ENCODE assay signal across 23 cellular contexts in genomic region chr11:76808158-76808557, GRCh38. TPM values are rescaled to one million over a fixed set of nuclear protein-coding genes. Genes with fewer than 3 reads are reported as not detected.
DNase-seq lines count a peak whose midpoint lies in the region; ATAC-seq and TF ChIP-seq lines count a peak whose summit lies in the region.
"Had no signal": no experiment of that assay in that cellular context is flagged by ENCODE, and none has a peak within 500 bp of the region (broad histone marks: within the 10 kb centered on the region; RNA-seq: fewer than 3 reads in every experiment).

No MANE protein-coding gene starts in this region.

- H3K79me2 ChIP-seq in smooth muscle cell (ENCODE audit: low read depth): no peaks in the 10 kb centered on the region
- H3K79me2 ChIP-seq: hepatocyte had no signal

- peaks cover 4% of the 10 kb centered on the region for H3F3A ChIP-seq in smooth muscle cell (ENCODE audit: low read depth)

- H3K36me3 Mint-ChIP-seq in activated T-helper 2 cell treated with anti-CD3 and anti-CD28 coated beads, Interferon-gamma antibody, Interleukin-2, Interleukin-4, amounts not matched to agents 10 μg/mL and 5 μg/mL and 100 μg/mL, durations not matched to agents 14 hours and 24 hours and 36 hours (ENCODE audit: low read depth): no peaks in the 10 kb centered on the region
- no peaks in the 10 kb centered on the region for H3K36me3 Mint-ChIP-seq in activated naive CD4-positive, alpha-beta T cell treated with anti-CD3 and anti-CD28 coated beads for 36 hours (ENCODE audit: low read depth)
- H3K36me3 Mint-ChIP-seq: activated naive CD4-positive, alpha-beta T cell treated with anti-CD3 and anti-CD28 coated beads, Interleukin-2, amount 50 U/mL, for 24 hours; immature natural killer cell had no signal

- peak overlapping the region; percentile 77 for H3K27ac ChIP-seq in smooth muscle cell (ENCODE audit: low read depth)
- H3K27ac ChIP-seq: 22Rv1, cardiac muscle cell, hepatocyte, left lung, Peyer's patch, upper lobe of right lung, WERI-Rb-1 had no signal

- H3K4me3 ChIP-seq in smooth muscle cell: no peak overlapping the region
- H3K4me3 ChIP-seq: cardiac muscle cell, hepatocyte, left lung, upper lobe of right lung had no signal

- H2AFZ ChIP-seq in smooth muscle cell (ENCODE audit: low read depth): no peak overlapping the region

- no peak for TF ChIP-seq CTCF in smooth muscle cell (IDR thresholded peaks at IDR 0.05; ENCODE audit: borderline replicate concordance, insufficient read depth, poor library complexity, severe bottlenecking)

- H3K27me3 Mint-ChIP-seq in activated T-helper 2 cell treated with anti-CD3 and anti-CD28 coated beads, Interferon-gamma antibody, Interleukin-2, Interleukin-4, amounts not matched to agents 10 μg/mL and 5 μg/mL and 100 μg/mL, durations not matched to agents 14 hours and 24 hours and 36 hours (ENCODE audit: low read depth): peaks cover 2% of the 10 kb centered on the region
- H3K27me3 Mint-ChIP-seq in activated naive CD4-positive, alpha-beta T cell treated with anti-CD3 and anti-CD28 coated beads for 36 hours (ENCODE audit: low read depth): peaks cover 7% of the 10 kb centered on the region

- H3K4me3 Mint-ChIP-seq in activated T-helper 2 cell treated with anti-CD3 and anti-CD28 coated beads, Interferon-gamma antibody, Interleukin-2, Interleukin-4, amounts not matched to agents 10 μg/mL and 5 μg/mL and 100 μg/mL, durations not matched to agents 14 hours and 24 hours and 36 hours (ENCODE audit: low read depth): no peak overlapping the region
- H3K4me3 Mint-ChIP-seq in activated naive CD4-positive, alpha-beta T cell treated with anti-CD3 and anti-CD28 coated beads for 36 hours: no peak overlapping the region
- H3K4me3 Mint-ChIP-seq: activated naive CD4-positive, alpha-beta T cell treated with anti-CD3 and anti-CD28 coated beads, Interleukin-2, amount 50 U/mL, for 24 hours; dendritic cell treated with granulocyte-macrophage colony-stimulating factor and Interleukin-4, amounts not matched to agents 40 ng/mL and 50 ng/mL, for 4 days; immature natural killer cell had no signal

- H3K27me3 ChIP-seq in smooth muscle cell (ENCODE audit: low read depth): no peaks in the 10 kb centered on the region
- H3K27me3 ChIP-seq: cardiac muscle cell, esophagus squamous epithelium, hepatocyte, left lung, Peyer's patch, upper lobe of right lung had no signal

- intact Hi-C loops in activated T-helper 2 cell treated with anti-CD3 and anti-CD28 coated beads, Interferon-gamma antibody, Interleukin-2, Interleukin-4, amounts not matched to agents 10 μg/mL and 5 μg/mL and 100 μg/mL, durations not matched to agents 14 hours and 24 hours and 36 hours (cut with micrococcal nuclease): loop anchor here (2.0 to 10.0 kb wide), 4 partner anchors 54 to 433 kb away; partner anchors contain the start of genes ACER3 and EMSY
- intact Hi-C loops in activated naive CD4-positive, alpha-beta T cell treated with anti-CD3 and anti-CD28 coated beads for 36 hours (cut with micrococcal nuclease): no loop called here

- 96% methylated on average over 12 of the region's 12 CpGs for WGBS in smooth muscle cell (ENCODE audit: low lambda C conversion rate)

- CTCF ChIA-PET in activated naive CD4-positive, alpha-beta T cell treated with anti-CD3 and anti-CD28 coated beads for 36 hours (lab: Charles Lee): interaction anchor here (0.7 to 8.3 kb wide), 12 partner anchors 10 to 283 kb away, joined by 3 to 137 read pairs (median 4); no protein-coding TSS in a partner anchor

- no peak overlapping the region for H3K9ac ChIP-seq in smooth muscle cell (ENCODE audit: low read depth)

- ATAC-seq in left lobe of liver: no peak

- H3K4me1 ChIP-seq in smooth muscle cell (ENCODE audit: low read depth): peaks cover 29% of the 10 kb centered on the region

- peaks cover 33% of the 10 kb centered on the region for H3K4me1 Mint-ChIP-seq in activated T-helper 2 cell treated with anti-CD3 and anti-CD28 coated beads, Interferon-gamma antibody, Interleukin-2, Interleukin-4, amounts not matched to agents 10 μg/mL and 5 μg/mL and 100 μg/mL, durations not matched to agents 14 hours and 24 hours and 36 hours (ENCODE audit: low read depth)
- H3K4me1 Mint-ChIP-seq in activated naive CD4-positive, alpha-beta T cell treated with anti-CD3 and anti-CD28 coated beads for 36 hours (ENCODE audit: low read depth): peaks cover 26% of the 10 kb centered on the region
- H3K4me1 Mint-ChIP-seq: immature natural killer cell had no signal

- no peaks in the 10 kb centered on the region for H4K20me1 ChIP-seq in smooth muscle cell (ENCODE audit: low read depth)

- H3K9me3 ChIP-seq in smooth muscle cell (replicated peaks; ENCODE audit: low read depth): no peaks in the 10 kb centered on the region
- H3K9me3 ChIP-seq: esophagus squamous epithelium, left lung, Peyer's patch, upper lobe of right lung had no signal

- peak; percentile 16 for DNase-seq in NCI-H146 (lab: John Stamatoyannopoulos, UW)
- no peak for DNase-seq in NCI-H146 treated with DMSO at 0.1 percent for 48 hours (lab: John Stamatoyannopoulos, UW; ENCODE audit: unreplicated experiment)
- DNase-seq in activated T-helper 2 cell treated with anti-CD3 and anti-CD28 coated beads, Interferon-gamma antibody, Interleukin-2, Interleukin-4, amounts not matched to agents 10 μg/mL and 5 μg/mL and 100 μg/mL, durations not matched to agents 14 hours and 24 hours and 36 hours (ENCODE audit: low spot score): peak; percentile 7
- peak; percentile 39 for DNase-seq in left lobe of liver (ENCODE audit: low spot score)
- no peak for DNase-seq in smooth muscle cell (lab: John Stamatoyannopoulos, UW; ENCODE audit: unreplicated experiment)
- DNase-seq in DMS153 (lab: John Stamatoyannopoulos, UW): no peak
- no peak for DNase-seq in activated naive CD4-positive, alpha-beta T cell treated with anti-CD3 and anti-CD28 coated beads for 36 hours
- no peak for DNase-seq in NCI-H128 (lab: John Stamatoyannopoulos, UW; ENCODE audit: unreplicated experiment)
- DNase-seq: esophagus squamous epithelium, NCI-H1417 treated with DMSO at 0.1 percent for 48 hours had no signal

- no peaks in the 10 kb centered on the region for H3K9me3 Mint-ChIP-seq in activated T-helper 2 cell treated with anti-CD3 and anti-CD28 coated beads, Interferon-gamma antibody, Interleukin-2, Interleukin-4, amounts not matched to agents 10 μg/mL and 5 μg/mL and 100 μg/mL, durations not matched to agents 14 hours and 24 hours and 36 hours
- no peaks in the 10 kb centered on the region for H3K9me3 Mint-ChIP-seq in activated naive CD4-positive, alpha-beta T cell treated with anti-CD3 and anti-CD28 coated beads for 36 hours
- H3K9me3 Mint-ChIP-seq: activated naive CD4-positive, alpha-beta T cell treated with anti-CD3 and anti-CD28 coated beads, Interleukin-2, amount 50 U/mL, for 24 hours; CD4-positive, alpha-beta T cell; dendritic cell treated with granulocyte-macrophage colony-stimulating factor and Interleukin-4, amounts not matched to agents 40 ng/mL and 50 ng/mL, for 4 days had no signal

- H3K36me3 ChIP-seq in smooth muscle cell (ENCODE audit: low read depth): no peaks in the 10 kb centered on the region
- H3K36me3 ChIP-seq: cardiac muscle cell, esophagus squamous epithelium, left lung, Peyer's patch, upper lobe of right lung, WERI-Rb-1 had no signal

- peak overlapping the region; percentile 80 for H3K4me2 ChIP-seq in smooth muscle cell

- no peak overlapping the region for H3K27ac Mint-ChIP-seq in activated T-helper 2 cell treated with anti-CD3 and anti-CD28 coated beads, Interferon-gamma antibody, Interleukin-2, Interleukin-4, amounts not matched to agents 10 μg/mL and 5 μg/mL and 100 μg/mL, durations not matched to agents 14 hours and 24 hours and 36 hours
- H3K27ac Mint-ChIP-seq in activated naive CD4-positive, alpha-beta T cell treated with anti-CD3 and anti-CD28 coated beads for 36 hours: no peak overlapping the region
- H3K27ac Mint-ChIP-seq: activated CD4-positive, alpha-beta T cell treated with anti-CD3 and anti-CD28 coated beads, Interleukin-2, amount 10 ng/mL, durations not matched to agents 24 days and 14 days; activated naive CD4-positive, alpha-beta T cell treated with anti-CD3 and anti-CD28 coated beads, Interleukin-2, amount 50 U/mL, for 24 hours; CD4-positive, alpha-beta T cell; dendritic cell treated with granulocyte-macrophage colony-stimulating factor and Interleukin-4, amounts not matched to agents 40 ng/mL and 50 ng/mL, for 4 days; immature natural killer cell; naive thymus-derived CD4-positive, alpha-beta T cell had no signal

RNA-seq across cellular contexts. Expression of gene TSKU, which starts 25.0 kb away (rescaled TPM):
- 13.7 and 15.3 TPM in 2 replicates for total RNA-seq in activated T-helper 2 cell treated with anti-CD3 and anti-CD28 coated beads, Interferon-gamma antibody, Interleukin-2, Interleukin-4, amounts not matched to agents 10 μg/mL and 5 μg/mL and 100 μg/mL, durations not matched to agents 14 hours and 24 hours and 36 hours
- 547 TPM for total RNA-seq in left lobe of liver
- 75.2 and 76.5 TPM in 2 replicates for total RNA-seq in smooth muscle cell
- 122 and 144 TPM in 2 replicates for polyA plus RNA-seq in smooth muscle cell
- under 1 TPM; 0.35 to 0.38 TPM for total RNA-seq in activated naive CD4-positive, alpha-beta T cell treated with anti-CD3 and anti-CD28 coated beads for 36 hours
- polyA plus RNA-seq: immature natural killer cell; naive thymus-derived CD4-positive, alpha-beta T cell had no signal

RNA-seq across cellular contexts. Expression of gene ACER3, which starts 52.6 kb away (rescaled TPM):
- total RNA-seq in activated T-helper 2 cell treated with anti-CD3 and anti-CD28 coated beads, Interferon-gamma antibody, Interleukin-2, Interleukin-4, amounts not matched to agents 10 μg/mL and 5 μg/mL and 100 μg/mL, durations not matched to agents 14 hours and 24 hours and 36 hours: 15.4 and 15.6 TPM in 2 replicates
- 4.8 TPM for total RNA-seq in left lobe of liver
- total RNA-seq in smooth muscle cell: 16.8 and 25.7 TPM in 2 replicates
- 6.8 and 14.0 TPM in 2 replicates for polyA plus RNA-seq in smooth muscle cell
- total RNA-seq in activated naive CD4-positive, alpha-beta T cell treated with anti-CD3 and anti-CD28 coated beads for 36 hours: 10 to 100 TPM in 1 of 2 experiments, 1 to 10 TPM in 1; 7.6 to 10.0 TPM

Comparison
In these comparisons a context has a peak if more than half of its experiments do, and no peak if none do; other contexts are left out.
1. DNase-seq: peak in NCI-H146 (single experiment), activated T-helper 2 cell treated with anti-CD3 and anti-CD28 coated beads, Interferon-gamma antibody, Interleukin-2, Interleukin-4, amounts not matched to agents 10 μg/mL and 5 μg/mL and 100 μg/mL, durations not matched to agents 14 hours and 24 hours and 36 hours (single experiment) and left lobe of liver (single experiment); none in NCI-H146 treated with DMSO at 0.1 percent for 48 hours (single experiment), smooth muscle cell (single experiment), DMS153 (single experiment), activated naive CD4-positive, alpha-beta T cell treated with anti-CD3 and anti-CD28 coated beads for 36 hours (single experiment) and NCI-H128 (single experiment).
2. RNA of gene TSKU, which starts 25.0 kb away (total RNA-seq): 547 TPM in left lobe of liver (single experiment), 75.2 to 76.5 TPM in smooth muscle cell and 13.7 to 15.3 TPM in activated T-helper 2 cell treated with anti-CD3 and anti-CD28 coated beads, Interferon-gamma antibody, Interleukin-2, Interleukin-4, amounts not matched to agents 10 μg/mL and 5 μg/mL and 100 μg/mL, durations not matched to agents 14 hours and 24 hours and 36 hours; 0.35 to 0.38 TPM in activated naive CD4-positive, alpha-beta T cell treated with anti-CD3 and anti-CD28 coated beads for 36 hours; every median in the first group is over 10 times any median in the second.